14 cellular contexts compared by ENCODE assay signal in genomic region chr6:1382883-1383728, GRCh38. TPM values are rescaled to one million over a fixed set of nuclear protein-coding genes. Genes with fewer than 3 reads are reported as not detected.
DNase-seq lines count a peak whose midpoint lies in the region; ATAC-seq and TF ChIP-seq lines count a peak whose summit lies in the region.
"Had no signal": no experiment of that assay in that cellular context is flagged by ENCODE, and none has a peak within 500 bp of the region (broad histone marks: within the 10 kb centered on the region; RNA-seq: fewer than 3 reads in every experiment).

No MANE protein-coding gene starts in this region.

- H3K36me3 ChIP-seq in Peyer's patch = no peaks in the 10 kb centered on the region
- no peaks in the 10 kb centered on the region for H3K36me3 ChIP-seq in iPS-15b (ENCODE audit: control insufficient read depth, insufficient read depth, low read length)
- H3K36me3 ChIP-seq in psoas muscle (ENCODE audit: insufficient read depth in 1 of 2, low read depth in 1 of 2) = no peaks in the 10 kb centered on the region
- no peaks in the 10 kb centered on the region for H3K36me3 ChIP-seq in thyroid gland

- H3K4me1 ChIP-seq in Peyer's patch = peaks cover 0 to 34% (median 8%) of the 10 kb centered on the region in 4 donors
- no peaks in the 10 kb centered on the region for H3K4me1 ChIP-seq in iPS-15b (ENCODE audit: control insufficient read depth, insufficient read depth, low read length)
- H3K4me1 ChIP-seq in psoas muscle = peaks cover 22% of the 10 kb centered on the region
- H3K4me1 ChIP-seq in thyroid gland = peaks cover 15 to 42% of the 10 kb centered on the region in 2 donors

- ATAC-seq in psoas muscle (no peak), HG02885 (IDR thresholded peaks at IDR 0.05; ENCODE audit: poor library complexity, unreplicated experiment) (no peak)
- ATAC-seq: CD8-positive, alpha-beta T cell had no signal

- no peaks in the 10 kb centered on the region for H3K9me3 ChIP-seq in Peyer's patch
- no peaks in the 10 kb centered on the region for H3K9me3 ChIP-seq in iPS-15b (ENCODE audit: control insufficient read depth, insufficient read depth, low read length)
- no peaks in the 10 kb centered on the region for H3K9me3 ChIP-seq in psoas muscle
- no peaks in the 10 kb centered on the region for H3K9me3 ChIP-seq in thyroid gland

- 3 to 5% (median 4%) methylated on average over 41 to 57 of the region's 57 CpGs for WGBS in psoas muscle, 3 donors
- 3 to 10% methylated on average over 21 to 22 of the region's 57 CpGs for WGBS in thyroid gland, 2 donors

- TF ChIP-seq POLR2A in Peyer's patch (IDR thresholded peaks at IDR 0.05) = no peak
- TF ChIP-seq POLR2A in thyroid gland (IDR thresholded peaks at IDR 0.05) = no peak

- peaks cover 0 to 53% of the 10 kb centered on the region in 2 donors for H3K27me3 ChIP-seq in Peyer's patch
- H3K27me3 ChIP-seq in iPS-15b (ENCODE audit: control insufficient read depth, insufficient read depth, low read length) = peaks cover 94% of the 10 kb centered on the region
- H3K27me3 ChIP-seq in psoas muscle (ENCODE audit: insufficient read depth in 3 of 3, low read length in 2 of 3) = peaks cover 4 to 99% (median 50%) of the 10 kb centered on the region in 3 donors
- H3K27me3 ChIP-seq in thyroid gland = peaks cover 73% of the 10 kb centered on the region

- H3K9ac ChIP-seq in iPS-15b (ENCODE audit: low read depth, low read length) = no peak overlapping the region

- TF ChIP-seq CTCF in GM20000 (IDR thresholded peaks at IDR 0.05; ENCODE audit: extremely low read depth, missing control alignments) (no peak), Peyer's patch (IDR thresholded peaks at IDR 0.05) (no peak), psoas muscle (IDR thresholded peaks at IDR 0.05) (no peak), thyroid gland (IDR thresholded peaks at IDR 0.05) (no peak)

- peak; percentile 34 for DNase-seq in GM20000 (ENCODE audit: low spot score)
- DNase-seq in Peyer's patch = no peak
- no peak for DNase-seq in psoas muscle
- no peak for DNase-seq in thyroid gland
- no peak for DNase-seq in DMS 273 (lab: John Stamatoyannopoulos, UW; ENCODE audit: unreplicated experiment)
- DNase-seq in NCI-H146 (lab: John Stamatoyannopoulos, UW) = no peak
- DNase-seq: activated CD4-positive, alpha-beta memory T cell treated with anti-CD3 and anti-CD28 coated beads for 36 hours; CD8-positive, alpha-beta T cell; dermis blood vessel endothelial cell; OCI-M1 had no signal

- peak overlapping the region; percentile 49 to 90 (median 73) for H3K27ac ChIP-seq in Peyer's patch
- H3K27ac ChIP-seq in psoas muscle = no peak overlapping the region
- peak overlapping the region in 1 of 3 donors; percentile 38 for H3K27ac ChIP-seq in thyroid gland

- H3K4me3 ChIP-seq in Peyer's patch = peak overlapping the region in 2 of 4 donors; percentile 19 to 34
- H3K4me3 ChIP-seq in iPS-15b (ENCODE audit: low read depth, low read length) = peak overlapping the region; percentile 39
- H3K4me3 ChIP-seq in psoas muscle = peak overlapping the region; percentile 15
- H3K4me3 ChIP-seq in thyroid gland (replicated peaks in 1 of 3) = no peak overlapping the region
- H3K4me3 ChIP-seq: lung had no signal

- intact Hi-C loops in psoas muscle (cut with DNase I) (loop anchor here (5.0 to 10.0 kb wide), 4 partner anchors 66 to 791 kb away; no protein-coding TSS in a partner anchor), thyroid gland (cut with DNase I) (loop anchor here (5.0 to 10.0 kb wide), 3 partner anchors 586 to 791 kb away; no protein-coding TSS in a partner anchor)

RNA-seq across cellular contexts. Expression of gene FOXF2, which starts 6.3 kb away (rescaled TPM):
- 10 to 100 TPM in 1 of 4 donors, 1 to 10 TPM in 3; 4.0 to 14.0 (median 8.0) TPM for total RNA-seq in Peyer's patch
- under 1 TPM; 0.12 to 0.54 (median 0.28) TPM for total RNA-seq in psoas muscle
- polyA plus RNA-seq in psoas muscle = under 1 TPM; 0.07 to 0.42 (median 0.17) TPM
- 1 to 10 TPM; 1.3 to 2.0 (median 1.7) TPM for total RNA-seq in thyroid gland
- total RNA-seq: activated CD4-positive, alpha-beta memory T cell treated with anti-CD3 and anti-CD28 coated beads for 36 hours; CD8-positive, alpha-beta T cell; dermis blood vessel endothelial cell; glomerular endothelial cell had no signal

Comparison
In these comparisons a context has a peak if more than half of its experiments do, and no peak if none do; other contexts are left out.
1. H3K4me3 ChIP-seq: peak in iPS-15b (single experiment) and psoas muscle (single experiment); none in thyroid gland (0 of 3).